8 cellular contexts compared by ENCODE assay signal in genomic region chr1:23664837-23665795, GRCh38. TPM values are rescaled to one million over a fixed set of nuclear protein-coding genes. Genes with fewer than 3 reads are reported as not detected.
DNase-seq lines count a peak whose midpoint lies in the region; ATAC-seq and TF ChIP-seq lines count a peak whose summit lies in the region.

No MANE protein-coding gene starts in this region.

- no peak overlapping the region for H3K27ac ChIP-seq in OCI-LY1 (ENCODE audit: low read depth, low read length, poor library complexity, severe bottlenecking)
- no peak overlapping the region for H3K27ac ChIP-seq in upper lobe of right lung
- H3K27ac ChIP-seq in sigmoid colon = no peak overlapping the region

- H3K4me1 ChIP-seq in OCI-LY1 (ENCODE audit: insufficient read depth, low read length, severe bottlenecking) = peaks cover 8% of the 10 kb centered on the region
- H3K4me1 ChIP-seq in upper lobe of right lung = no peaks in the 10 kb centered on the region
- H3K4me1 ChIP-seq in sigmoid colon = no peaks in the 10 kb centered on the region

- H3K27me3 ChIP-seq in OCI-LY1 (ENCODE audit: insufficient read depth, low read length) = no peaks in the 10 kb centered on the region
- no peaks in the 10 kb centered on the region for H3K27me3 ChIP-seq in upper lobe of right lung
- H3K27me3 ChIP-seq in sigmoid colon = peaks cover 0 to 6% (median 0%) of the 10 kb centered on the region in 3 donors

- ATAC-seq in upper lobe of right lung = no peak

- no peak overlapping the region for H3K4me2 ChIP-seq in OCI-LY1 (ENCODE audit: low read length)

- H4K20me1 ChIP-seq in OCI-LY1 (ENCODE audit: insufficient read depth, low read length) = no peaks in the 10 kb centered on the region

- no peaks in the 10 kb centered on the region for H3K9me2 ChIP-seq in OCI-LY1 (ENCODE audit: low read depth, low read length)

- DNase-seq in AG09309 (ENCODE audit: low read depth) (no peak), GM10266 (ENCODE audit: extremely low spot score) (peak; percentile 42), epithelial cell of esophagus (ENCODE audit: low read depth) (peak; percentile 50), upper lobe of right lung (no peak), pons (ENCODE audit: low spot score) (no peak), superior temporal gyrus (ENCODE audit: extremely low spot score) (no peak), sigmoid colon (no peak)

- TF ChIP-seq POLR2A in sigmoid colon (IDR thresholded peaks at IDR 0.05) = no peak

- H2AFZ ChIP-seq in OCI-LY1 (ENCODE audit: low read length) = peak overlapping the region; percentile 31

- H3K79me2 ChIP-seq in OCI-LY1 (ENCODE audit: insufficient read depth, low read length) = no peaks in the 10 kb centered on the region

- H3F3A ChIP-seq in OCI-LY1 (ENCODE audit: insufficient read depth, low read length) = no peaks in the 10 kb centered on the region

- peak; percentile 50 for TF ChIP-seq CTCF in AG09309 (IDR thresholded peaks at IDR 0.05; ENCODE audit: control insufficient read depth, insufficient read depth, low read depth, low read length, missing control alignments)
- peak; percentile 9 for TF ChIP-seq CTCF in GM10266 (IDR thresholded peaks at IDR 0.05; ENCODE audit: control insufficient read depth, insufficient read depth, low read depth, missing control alignments)
- peak; percentile 60 for TF ChIP-seq CTCF in OCI-LY1 (IDR thresholded peaks at IDR 0.05; ENCODE audit: low read length)
- peak; percentile 42 for TF ChIP-seq CTCF in epithelial cell of esophagus (IDR thresholded peaks at IDR 0.05; ENCODE audit: insufficient read depth, low read depth, low read length, missing control alignments)
- TF ChIP-seq CTCF in upper lobe of right lung (IDR thresholded peaks at IDR 0.05) = peak; percentile 24
- no peak for TF ChIP-seq CTCF in sigmoid colon (IDR thresholded peaks at IDR 0.05)

- no peak for TF ChIP-seq EP300 in sigmoid colon (IDR thresholded peaks at IDR 0.05)

- WGBS in sigmoid colon, 2 donors = 71 to 74% methylated on average over 11 of the region's 11 CpGs

- H3K4me3 ChIP-seq in AG09309 (ENCODE audit: control insufficient read depth, low read depth, low read length) (no peak overlapping the region), OCI-LY1 (ENCODE audit: low read depth, low read length, poor library complexity, severe bottlenecking) (no peak overlapping the region), epithelial cell of esophagus (ENCODE audit: low read length) (no peak overlapping the region), upper lobe of right lung (no peak overlapping the region), sigmoid colon (no peak overlapping the region)

- H3K9me3 ChIP-seq in OCI-LY1 (ENCODE audit: low read length) (no peaks in the 10 kb centered on the region), upper lobe of right lung (no peaks in the 10 kb centered on the region), sigmoid colon (no peaks in the 10 kb centered on the region)

- peak overlapping the region; percentile 36; the same call in 1 of the 2 replicates for H3K9ac ChIP-seq in OCI-LY1 (ENCODE audit: low read length)

- intact Hi-C loops in upper lobe of right lung (cut with DNase I) (no loop called here), sigmoid colon (cut with DNase I) (no loop called here)

- H3K36me3 ChIP-seq in OCI-LY1 (ENCODE audit: insufficient read depth, low read length) (no peaks in the 10 kb centered on the region), upper lobe of right lung (no peaks in the 10 kb centered on the region), sigmoid colon (no peaks in the 10 kb centered on the region)

RNA-seq across cellular contexts. Expression of gene RPL11, which starts 26.5 kb away (rescaled TPM):
- total RNA-seq in upper lobe of right lung = 895 TPM
- 1,000 to 10,000 TPM in 2 of 4 donors, 100 to 1,000 TPM in 2; 735 to 1,309 (median 1,008) TPM for total RNA-seq in sigmoid colon
- polyA plus RNA-seq in sigmoid colon = 1,000 to 10,000 TPM; 2,325 to 3,932 (median 2,641) TPM

Comparison
In these comparisons a context has a peak if more than half of its experiments do, and no peak if none do; other contexts are left out.
1. DNase-seq: peak in GM10266 (single experiment) and epithelial cell of esophagus (single experiment); none in AG09309 (single experiment), upper lobe of right lung (single experiment), pons (single experiment), superior temporal gyrus (single experiment) and sigmoid colon (single experiment).
2. CTCF ChIP-seq: peak in AG09309 (single experiment), GM10266 (single experiment), OCI-LY1 (single experiment), epithelial cell of esophagus (single experiment) and upper lobe of right lung (single experiment); none in sigmoid colon (0 of 4).